Comparison of ENCODE assay signal across 28 cellular contexts in genomic region chr6:159887146-159887545, GRCh38. TPM values are rescaled to one million over a fixed set of nuclear protein-coding genes. Genes with fewer than 3 reads are reported as not detected.
"Had no signal": no experiment of that assay in that cellular context is flagged by ENCODE, and none has a peak within 500 bp of the region (broad histone marks: within the 10 kb centered on the region; RNA-seq: fewer than 3 reads in every experiment).

No MANE protein-coding gene starts in this region.

- ATAC-seq: activated T-cell treated with anti-CD3 and anti-CD28 coated beads, Interleukin-2, amount 50 U/mL, for 4 hours; T-cell had no signal

- H3K36me3 ChIP-seq: brain microvascular endothelial cell had no signal

- DNase-seq: activated CD4-positive, alpha-beta memory T cell treated with anti-CD3 and anti-CD28 coated beads for 36 hours; activated CD4-positive, alpha-beta T cell treated with anti-CD3 and anti-CD28 coated beads, Interleukin-2, amount 10 ng/mL, durations not matched to agents 7 days and 5 days; activated CD4-positive, CD25-positive, alpha-beta regulatory T cell; activated CD8-positive, alpha-beta memory T cell treated with anti-CD3 and anti-CD28 coated beads for 24 hours; activated effector memory CD4-positive, alpha-beta T cell treated with anti-CD3 and anti-CD28 coated beads, Interleukin-2, amount 50 U/mL, for 16 hours; activated naive CD4-positive, alpha-beta T cell treated with Interleukin-2 at 50 U/mL for 16 hours; activated T-cell treated with anti-CD3 and anti-CD28 coated beads, Interleukin-2, amount 50 U/mL, for 4 hours; brain microvascular endothelial cell; IMR-90; KG1; NCI-H1048; NCI-H1417; NCI-H1930; NCI-H2171; NCI-H226; NCI-H526; NCI-H774; NK-92 treated with Interleukin-12 subunit alpha and Interleukin-12 subunit beta, amount 100 ng/mL, for 24 hours; OCI-M1; RPMI8226; SHP77 treated with DMSO at 0.1 percent for 48 hours; T-cell; T-helper 2 cell; T1000 had no signal

- H3K27ac ChIP-seq: brain microvascular endothelial cell had no signal

RNA-seq across cellular contexts. Expression of gene MAS1, which starts 3.6 kb away (rescaled TPM):
- total RNA-seq: activated CD4-positive, alpha-beta memory T cell treated with anti-CD3 and anti-CD28 coated beads for 36 hours; activated CD4-positive, alpha-beta T cell treated with anti-CD3 and anti-CD28 coated beads, Interleukin-2, amount 10 ng/mL, durations not matched to agents 7 days and 5 days; activated T-cell treated with anti-CD3 and anti-CD28 coated beads, Interleukin-2, amount 50 U/mL, for 4 hours; IMR-90; LHCN-M2; M059J; NCI-H460; SK-MEL-5; T-cell had no signal
